Comparison of ENCODE assay signal across 21 cellular contexts in genomic region chr7:105821527-105821926, GRCh38.
"Had no signal": no experiment of that assay in that cellular context is flagged by ENCODE, and none has a peak within 500 bp of the region (broad histone marks: within the 10 kb centered on the region; RNA-seq: fewer than 3 reads in every experiment).

No MANE protein-coding gene starts in this region.

- ATAC-seq: foreskin keratinocyte; left colon; left ventricle myocardium superior; natural killer cell treated with Interleukin-12 subunit alpha and Interleukin-12 subunit beta and Interleukin-15 and Interleukin-18, amount 100 ng/mL, for 72 hours; stimulated activated naive B cell treated with anti-CD40 and anti-IgM and Interleukin-4, amounts not matched to agents 10 μg/mL and 1 μg/mL and 100 μg/mL, for 72 hours had no signal

- H3K27me3 Mint-ChIP-seq: natural killer cell treated with Interleukin-12 subunit alpha and Interleukin-12 subunit beta and Interleukin-15 and Interleukin-18, amount 100 ng/mL, for 72 hours; type B pancreatic cell had no signal

- H3K4me1 ChIP-seq: foreskin keratinocyte, neural progenitor cell, right atrium auricular region had no signal

- H3K27me3 ChIP-seq: foreskin keratinocyte, hepatocyte, neural progenitor cell, ovary, right atrium auricular region, sigmoid colon had no signal

- H3K9ac ChIP-seq: neural progenitor cell had no signal

- H3K36me3 ChIP-seq: neural progenitor cell, ovary, right atrium auricular region, sigmoid colon had no signal

- H3K27ac Mint-ChIP-seq: natural killer cell treated with Interleukin-12 subunit alpha and Interleukin-12 subunit beta and Interleukin-15 and Interleukin-18, amount 100 ng/mL, for 72 hours; neural progenitor cell; stimulated activated naive B cell treated with anti-CD40 and anti-IgM and Interleukin-4, amounts not matched to agents 10 μg/mL and 1 μg/mL and 100 μg/mL, for 72 hours; type B pancreatic cell had no signal

- H3K27ac ChIP-seq: foreskin keratinocyte, hepatocyte, neural progenitor cell, ovary, right atrium auricular region, sigmoid colon, skin epidermis had no signal

- H3K9me3 ChIP-seq: ovary, right atrium auricular region, sigmoid colon had no signal

- H3K4me3 ChIP-seq: hepatocyte, lung, neural progenitor cell, ovary, right atrium auricular region, sigmoid colon, skin epidermis had no signal

- DNase-seq: dermis blood vessel endothelial cell; erythroblast; foreskin keratinocyte; head of caudate nucleus; left colon; left ventricle myocardium superior; mesenchymal stem cell; midbrain; nucleus accumbens; ovary; sigmoid colon; stimulated activated CD4-positive, alpha-beta T cell treated with anti-CD3 and anti-CD28 coated beads, Interleukin-2, amount 100 ng/mL, for 24 hours; stimulated activated CD4-positive, alpha-beta T cell treated with anti-CD3 and anti-CD28 coated beads, Interleukin-4, amount 100 ng/mL, for 4 hours; stimulated activated naive B cell treated with anti-CD40 and anti-IgM and Interleukin-4, amounts not matched to agents 10 μg/mL and 1 μg/mL and 100 μg/mL, for 72 hours had no signal

- H2AFZ ChIP-seq: hepatocyte, neural progenitor cell had no signal

- H3K4me2 ChIP-seq: hepatocyte, neural progenitor cell had no signal

- H3K4me3 Mint-ChIP-seq: natural killer cell treated with Interleukin-12 subunit alpha and Interleukin-12 subunit beta and Interleukin-15 and Interleukin-18, amount 100 ng/mL, for 72 hours; neural progenitor cell; stimulated activated naive B cell treated with anti-CD40 and anti-IgM and Interleukin-4, amounts not matched to agents 10 μg/mL and 1 μg/mL and 100 μg/mL, for 72 hours; type B pancreatic cell had no signal
